1 cellular context compared by ENCODE assay signal in the genomic region with DNA sequence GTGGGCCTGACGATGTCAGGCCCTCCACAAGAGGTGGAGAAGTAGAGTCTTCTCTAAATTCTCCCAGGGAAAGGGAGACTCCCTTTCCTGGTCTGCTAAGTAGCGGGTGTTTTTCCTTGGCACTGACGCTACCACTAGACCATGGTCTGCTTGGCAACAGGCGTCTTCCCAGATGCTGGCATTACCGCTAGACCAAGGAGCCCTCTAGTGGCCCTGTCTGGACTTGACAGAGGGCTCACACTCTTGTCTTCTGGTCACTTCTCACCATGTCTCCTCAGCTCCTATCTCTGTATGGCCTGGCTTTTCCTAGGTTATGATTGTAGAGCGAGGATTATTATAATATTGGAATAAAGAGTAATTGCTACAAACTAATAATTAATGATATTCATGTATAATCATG.
TF ChIP-seq lines count a peak whose summit lies in the region.

No MANE protein-coding gene starts in this region.

TF ChIP-seq in HepG2, 621 proteins besides CTCF, POLR2A, EP300 and RAD21:
- TF ChIP-seq STAG1 (CRISPR knock-in tag; IDR thresholded peaks at IDR 0.05) = peak; percentile 61
